In genomic region chr11:130760515-130761125, GRCh38 we compare ENCODE assay signal across 20 cellular contexts.
A peak's percentile ranks its signal among the peaks of the same experiment; 100 is the strongest.
DNase-seq lines count a peak whose midpoint lies in the region; ATAC-seq and TF ChIP-seq lines count a peak whose summit lies in the region.
"Had no signal": no experiment of that assay in that cellular context is flagged by ENCODE, and none has a peak within 500 bp of the region (broad histone marks: within the 10 kb centered on the region; RNA-seq: fewer than 3 reads in every experiment).

No MANE protein-coding gene starts in this region.

- no peak overlapping the region for H3K4me3 Mint-ChIP-seq in neural progenitor cell
- no peak overlapping the region for H3K4me3 Mint-ChIP-seq in CD4-positive, alpha-beta T cell
- H3K4me3 Mint-ChIP-seq: CD8-positive, alpha-beta T cell had no signal

- peak overlapping the region; percentile 0 for H2AFZ ChIP-seq in neural progenitor cell (replicated peaks)

- H3K27me3 Mint-ChIP-seq in neural progenitor cell (ENCODE audit: insufficient read depth, low read depth): peaks cover 10% of the 10 kb centered on the region
- peaks cover 6% of the 10 kb centered on the region for H3K27me3 Mint-ChIP-seq in CD4-positive, alpha-beta T cell

- peak overlapping the region; percentile 47; the same call in 1 of the 2 replicates for H3K27ac ChIP-seq in HUES64 (ENCODE audit: low read depth, low read length)
- H3K27ac ChIP-seq in iPS DF 6.9 (ENCODE audit: low read length): peak overlapping the region; percentile 70
- no peak overlapping the region for H3K27ac ChIP-seq in neural progenitor cell
- H3K27ac ChIP-seq in CD4-positive, alpha-beta T cell (ENCODE audit: low read depth, low read length): no peak overlapping the region

- H3K9me3 Mint-ChIP-seq in neural progenitor cell: no peaks in the 10 kb centered on the region
- no peaks in the 10 kb centered on the region for H3K9me3 Mint-ChIP-seq in CD4-positive, alpha-beta T cell
- H3K9me3 Mint-ChIP-seq: CD8-positive, alpha-beta T cell had no signal

- H3K9me3 ChIP-seq in HUES64 (ENCODE audit: insufficient read depth, low read depth, low read length) (no peaks in the 10 kb centered on the region), iPS DF 6.9 (ENCODE audit: control insufficient read depth, insufficient read depth, low read length) (no peaks in the 10 kb centered on the region), neural progenitor cell (ENCODE audit: low read depth) (no peaks in the 10 kb centered on the region)
- H3K9me3 ChIP-seq in CD4-positive, alpha-beta T cell (ENCODE audit: control insufficient read depth, low read length): no peaks in the 10 kb centered on the region
- H3K9me3 ChIP-seq: BE2C had no signal

- no peaks in the 10 kb centered on the region for H3K79me2 ChIP-seq in neural progenitor cell (ENCODE audit: low read depth)

- no peaks in the 10 kb centered on the region for H4K20me1 ChIP-seq in neural progenitor cell (ENCODE audit: low read depth)

- no peak for TF ChIP-seq CTCF in neural progenitor cell (IDR thresholded peaks at IDR 0.05)
- no peak for TF ChIP-seq CTCF in CD4-positive, alpha-beta T cell (IDR thresholded peaks at IDR 0.05)

- 20% methylated on average over 6 of the region's 6 CpGs for WGBS in HUES64
- WGBS in iPS DF 6.9 (ENCODE audit: insufficient coverage, insufficient read length): no CpG with 5 or more reads among the region's 6 CpGs

- no peak overlapping the region for H3K4me3 ChIP-seq in HUES64 (ENCODE audit: low read length)
- H3K4me3 ChIP-seq in iPS DF 6.9 (ENCODE audit: low read length): no peak overlapping the region
- H3K4me3 ChIP-seq in neural progenitor cell: no peak overlapping the region

- peaks cover 30% of the 10 kb centered on the region for H3K4me1 Mint-ChIP-seq in neural progenitor cell
- no peaks in the 10 kb centered on the region for H3K4me1 Mint-ChIP-seq in CD4-positive, alpha-beta T cell (ENCODE audit: low read depth)

- H3K27me3 ChIP-seq in HUES64 (ENCODE audit: insufficient read depth, low read length): no peaks in the 10 kb centered on the region
- no peaks in the 10 kb centered on the region for H3K27me3 ChIP-seq in iPS DF 6.9 (ENCODE audit: control insufficient read depth, insufficient read depth, low read length)
- H3K27me3 ChIP-seq in neural progenitor cell: no peaks in the 10 kb centered on the region
- H3K27me3 ChIP-seq in CD4-positive, alpha-beta T cell (ENCODE audit: control insufficient read depth, insufficient read depth, low read length): no peaks in the 10 kb centered on the region

- peak overlapping the region; percentile 43 for H3K27ac Mint-ChIP-seq in neural progenitor cell
- H3K27ac Mint-ChIP-seq in CD4-positive, alpha-beta T cell: no peak overlapping the region
- H3K27ac Mint-ChIP-seq: CD8-positive, alpha-beta T cell had no signal

- H3K4me1 ChIP-seq in HUES64 (ENCODE audit: insufficient read depth, low read length) (peaks cover 33% of the 10 kb centered on the region), iPS DF 6.9 (ENCODE audit: control insufficient read depth, insufficient read depth, low read length) (peaks cover 9% of the 10 kb centered on the region), neural progenitor cell (peaks cover 31% of the 10 kb centered on the region)
- H3K4me1 ChIP-seq: BE2C had no signal

- no peak for ATAC-seq in GM19023 (IDR thresholded peaks at IDR 0.05; ENCODE audit: unreplicated experiment)
- no peak for ATAC-seq in CD4-positive, alpha-beta T cell (ENCODE audit: poor library complexity)
- ATAC-seq: CD8-positive, alpha-beta T cell; HepG2 had no signal

- H3K36me3 ChIP-seq in HUES64 (ENCODE audit: insufficient read depth, low read length): no peaks in the 10 kb centered on the region
- no peaks in the 10 kb centered on the region for H3K36me3 ChIP-seq in iPS DF 6.9 (ENCODE audit: control insufficient read depth, insufficient read depth, low read length)
- no peaks in the 10 kb centered on the region for H3K36me3 ChIP-seq in neural progenitor cell
- H3K36me3 ChIP-seq: BE2C had no signal

- H3K9ac ChIP-seq in HUES64 (ENCODE audit: low read depth, low read length) (0 out of 2 replicates have a peak overlapping the region, but pooled peaks have one; percentile 24), neural progenitor cell (no peak overlapping the region)

- CTCF ChIA-PET in CD4-positive, alpha-beta T cell (lab: Charles Lee): no interaction called here

- H3F3A ChIP-seq in neural progenitor cell (ENCODE audit: low read depth): peaks cover 15% of the 10 kb centered on the region

- POLR2A ChIA-PET in CD4-positive, alpha-beta T cell (lab: Charles Lee): no interaction called here

- DNase-seq in ELF-1 (ENCODE audit: low read depth, low spot score) (peak; percentile 58), iPS DF 6.9 (ENCODE audit: low read depth, low spot score) (peak; percentile 20), neural progenitor cell (ENCODE audit: low spot score) (no peak), globus pallidus (ENCODE audit: low spot score) (no peak), kidney glomerular epithelial cell (lab: John Stamatoyannopoulos, UW) (no peak)
- no peak for DNase-seq in CD4-positive, alpha-beta T cell
- DNase-seq: BE2C; CD8-positive, alpha-beta T cell; DMS53; EL; HCEC 1CT; KBM-7; NCI-H1105 treated with DMSO at 0.1 percent for 48 hours; NCI-H1694 treated with DMSO at 0.1 percent for 48 hours; NCI-H510A treated with DMSO at 0.1 percent for 48 hours; NCI-H774; Right ventricle myocardium superior had no signal

- no peaks in the 10 kb centered on the region for H3K36me3 Mint-ChIP-seq in neural progenitor cell
- no peaks in the 10 kb centered on the region for H3K36me3 Mint-ChIP-seq in CD4-positive, alpha-beta T cell (ENCODE audit: low read depth)
- H3K36me3 Mint-ChIP-seq: CD8-positive, alpha-beta T cell had no signal

- intact Hi-C loops in CD4-positive, alpha-beta T cell (cut with DNase I, micrococcal nuclease): no loop called here

- peak overlapping the region; percentile 37 for H3K4me2 ChIP-seq in neural progenitor cell

Comparison
In these comparisons a context has a peak if more than half of its experiments do, and no peak if none do; other contexts are left out.
1. DNase-seq: peak in ELF-1 (single experiment) and iPS DF 6.9 (single experiment); none in neural progenitor cell (single experiment), globus pallidus (single experiment), CD4-positive, alpha-beta T cell (0 of 10) and kidney glomerular epithelial cell (single experiment).
2. H3K27ac ChIP-seq: peak in HUES64 (single experiment) and iPS DF 6.9 (single experiment); none in neural progenitor cell (single experiment) and CD4-positive, alpha-beta T cell (single experiment).